ENCODE assay signal across 8 cellular contexts in genomic region chr17:31391496-31391949, GRCh38. TPM values are rescaled to one million over a fixed set of nuclear protein-coding genes. Genes with fewer than 3 reads are reported as not detected.
DNase-seq lines count a peak whose midpoint lies in the region; ATAC-seq and TF ChIP-seq lines count a peak whose summit lies in the region.

TSS of gene RAB11FIP4 (plus strand) at chr17:31391675. CDS start at chr17:31391853, 178 bp downstream.

- TF ChIP-seq EP300 in transverse colon (IDR thresholded peaks at IDR 0.05; ENCODE audit: low read depth) = no peak

- TF ChIP-seq CTCF in chondrocyte (IDR thresholded peaks at IDR 0.05) = no peak
- no peak for TF ChIP-seq CTCF in lung (IDR thresholded peaks at IDR 0.05; ENCODE audit: control extremely low read depth, extremely low read depth)
- no peak for TF ChIP-seq CTCF in transverse colon (IDR thresholded peaks at IDR 0.05)

- peak; percentile 93 for DNase-seq in D341Med (ENCODE audit: low spot score)
- peak; percentile 56 for DNase-seq in NCI-H510A (lab: John Stamatoyannopoulos, UW)
- DNase-seq in chondrocyte (ENCODE audit: low spot score) = no peak
- no peak for DNase-seq in lung (ENCODE audit: low spot score)
- no peak for DNase-seq in transverse colon
- no peak for DNase-seq in T1000 (lab: John Stamatoyannopoulos, UW)
- no peak for DNase-seq in foreskin melanocyte

- no peak within 1 kb of the TSS for H3K27ac Mint-ChIP-seq in chondrocyte (ENCODE audit: unreplicated experiment)

- H3K36me3 Mint-ChIP-seq in chondrocyte (ENCODE audit: low read depth) = no peaks in the 10 kb centered on the region

- no peaks in the 10 kb centered on the region for H3K9me3 ChIP-seq in lung (ENCODE audit: control insufficient read depth in 2 of 2, insufficient read depth in 1 of 2, low read length in 1 of 2)
- no peaks in the 10 kb centered on the region for H3K9me3 ChIP-seq in transverse colon

- intact Hi-C loops in transverse colon (cut with DNase I; ENCODE audit: low total_unique reads) = no loop called here

- H3K27me3 ChIP-seq in lung (ENCODE audit: control insufficient read depth, insufficient read depth) (no peaks in the 10 kb centered on the region), transverse colon (peaks cover 70% of the 10 kb centered on the region)

- H3K4me1 Mint-ChIP-seq in chondrocyte (ENCODE audit: low read depth) = peaks cover 13% of the 10 kb centered on the region

- H3K27ac ChIP-seq in lung (ENCODE audit: low read depth in 1 of 2, low read length in 1 of 2) (no peak within 1 kb of the TSS), transverse colon (no peak within 1 kb of the TSS)

- no peak for ATAC-seq in lung (ENCODE audit: insufficient read depth, low FRiP score)
- no peak for ATAC-seq in GM18517 (IDR thresholded peaks at IDR 0.05; ENCODE audit: unreplicated experiment)

- H3K4me3 ChIP-seq in lung (peak within 1 kb of the TSS; percentile 36), transverse colon (peak within 1 kb of the TSS; percentile 16 to 55 (median 30))

- no peak for TF ChIP-seq POLR2A in transverse colon (IDR thresholded peaks at IDR 0.05)

- H3K27me3 Mint-ChIP-seq in chondrocyte (ENCODE audit: low read depth) = peaks cover 18% of the 10 kb centered on the region

- H3K4me1 ChIP-seq in lung (ENCODE audit: control insufficient read depth in 2 of 2, insufficient read depth in 2 of 2, low read length in 2 of 2) (peaks cover 0 to 5% of the 10 kb centered on the region in 2 donors), transverse colon (peaks cover 5 to 13% (median 11%) of the 10 kb centered on the region in 4 donors)

- H3K4me3 Mint-ChIP-seq in chondrocyte (ENCODE audit: unreplicated experiment) = peak within 1 kb of the TSS; percentile 68

- WGBS in lung, 2 donors = 1% methylated on average over 65 of the region's 69 CpGs; no CpG with 5 or more reads in 1 of the 2 donors
- no CpG with 5 or more reads among the region's 69 CpGs for WGBS in transverse colon (ENCODE audit: low coverage in 1 of 2), 2 donors

- no peaks in the 10 kb centered on the region for H3K9me3 Mint-ChIP-seq in chondrocyte (ENCODE audit: low read depth)

- in situ Hi-C loops in transverse colon (cut with MboI; ENCODE audit: low pct_ligation_motif_present in 1 of 4, low pct_unique_long_range_greater_than_20kb in 1 of 4, low sequenced_read_pairs in 3 of 4) = no loop called here

- H3K36me3 ChIP-seq in lung (ENCODE audit: control insufficient read depth in 2 of 2, insufficient read depth in 2 of 2, low read length in 2 of 2) (no peaks in the 10 kb centered on the region), transverse colon (no peaks in the 10 kb centered on the region)

RNA-seq across cellular contexts. Expression of gene RAB11FIP4, which starts in this region (rescaled TPM):
- total RNA-seq in chondrocyte = 0.30 to 0.94 TPM (median 0.59 TPM) in 3 replicates
- total RNA-seq in lung = 10 to 100 TPM; 16.8 to 19.1 TPM
- 1 to 10 TPM; 5.2 to 8.9 TPM for polyA plus RNA-seq in lung
- total RNA-seq in transverse colon = 100 to 1,000 TPM in 1 of 4 donors, 10 to 100 TPM in 3; 41.0 to 173 (median 53.7) TPM

Comparison
In these comparisons a context has a peak if more than half of its experiments do, and no peak if none do; other contexts are left out.
1. DNase-seq: peak in D341Med (single experiment) and NCI-H510A (single experiment); none in chondrocyte (single experiment), lung (single experiment), transverse colon (single experiment), T1000 (single experiment) and foreskin melanocyte (single experiment).